23 cellular contexts compared by ENCODE assay signal in the genomic region with DNA sequence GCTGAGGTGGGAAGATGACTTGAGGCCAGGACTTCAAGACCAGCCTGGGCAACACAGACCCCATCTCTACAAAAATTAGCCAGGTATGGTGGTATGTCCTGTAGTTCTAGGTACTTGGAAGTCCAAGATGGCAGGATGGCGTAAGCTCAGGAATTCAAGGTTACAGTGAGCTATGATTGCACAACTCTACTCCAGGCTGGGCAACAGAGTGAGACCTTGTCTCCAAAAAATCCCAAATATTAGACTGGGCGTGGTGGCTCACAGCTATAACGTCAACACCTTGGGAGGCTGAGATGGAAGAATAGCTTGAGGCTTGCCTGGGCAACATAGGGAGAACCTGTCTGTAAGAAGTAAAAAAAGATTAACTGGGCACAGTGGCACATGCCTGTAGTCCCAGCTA.
"Had no signal": no experiment of that assay in that cellular context is flagged by ENCODE, and none has a peak within 500 bp of the region (broad histone marks: within the 10 kb centered on the region; RNA-seq: fewer than 3 reads in every experiment).

No MANE protein-coding gene starts in this region.

- H3K4me3 Mint-ChIP-seq: naive thymus-derived CD8-positive, alpha-beta T cell; neural progenitor cell; stimulated activated effector memory CD8-positive, alpha-beta T cell treated with anti-CD3 and anti-CD28 coated beads, Interleukin-12 subunit alpha, Interleukin-12 subunit beta, amount 100 ng/mL, for 72 hours had no signal

- H3K27me3 Mint-ChIP-seq: naive thymus-derived CD8-positive, alpha-beta T cell had no signal

- H3K4me3 ChIP-seq: coronary artery, heart left ventricle, mucosa of descending colon, neural progenitor cell, ovary, smooth muscle cell, suprapubic skin, tibial artery, upper lobe of right lung had no signal

- H3K27me3 ChIP-seq: heart left ventricle, neural progenitor cell, ovary, suprapubic skin, tibial artery, upper lobe of right lung had no signal

- H3K27ac ChIP-seq: coronary artery, heart left ventricle, neural progenitor cell, ovary, suprapubic skin, tibial artery, upper lobe of right lung had no signal

- H3K9me3 Mint-ChIP-seq: naive thymus-derived CD8-positive, alpha-beta T cell; neural progenitor cell; stimulated activated effector memory CD8-positive, alpha-beta T cell treated with anti-CD3 and anti-CD28 coated beads, Interleukin-12 subunit alpha, Interleukin-12 subunit beta, amount 100 ng/mL, for 72 hours had no signal

- ATAC-seq: esophagus mucosa; heart left ventricle; left lobe of liver; mucosa of descending colon; naive thymus-derived CD8-positive, alpha-beta T cell; right cardiac atrium; stimulated activated effector memory CD8-positive, alpha-beta T cell treated with anti-CD3 and anti-CD28 coated beads, Interleukin-12 subunit alpha, Interleukin-12 subunit beta, amount 100 ng/mL, for 72 hours; stimulated activated naive CD8-positive, alpha-beta T cell treated with anti-CD3 and anti-CD28 coated beads, Interleukin-15, Interleukin-2, amounts not matched to agents 100 U/mL and 50 U/mL, for 24 hours; upper lobe of right lung had no signal

- H3K4me1 ChIP-seq: heart left ventricle, neural progenitor cell, suprapubic skin, tibial artery, upper lobe of right lung had no signal

- H3K9me3 ChIP-seq: heart left ventricle, mucosa of descending colon, ovary, suprapubic skin, tibial artery, upper lobe of right lung had no signal

- H2AFZ ChIP-seq: neural progenitor cell had no signal

- H3K36me3 ChIP-seq: ovary had no signal

- DNase-seq: effector CD8-positive, alpha-beta T cell; heart left ventricle; hypothalamus; kidney glomerular epithelial cell; mucosa of descending colon; naive thymus-derived CD8-positive, alpha-beta T cell; nucleus accumbens; ovary; right cardiac atrium; stimulated activated CD4-positive, alpha-beta T cell treated with anti-CD3 and anti-CD28 coated beads, Interleukin-4, amount 100 ng/mL, for 1 hour; stimulated activated CD8-positive, alpha-beta memory T cell treated with anti-CD3 and anti-CD28 coated beads, Interleukin-4, amount 100 ng/mL, for 48 hours; stimulated activated naive CD8-positive, alpha-beta T cell treated with anti-CD3 and anti-CD28 coated beads, Interleukin-15, Interleukin-2, amounts not matched to agents 100 U/mL and 50 U/mL, for 24 hours; tibial artery; upper lobe of right lung had no signal

- H3K4me1 Mint-ChIP-seq: neural progenitor cell had no signal

- FAIRE-seq: frontal cortex, islet of Langerhans had no signal

- H3K4me2 ChIP-seq: neural progenitor cell, smooth muscle cell had no signal

- H3K9ac ChIP-seq: neural progenitor cell had no signal

- H3K27ac Mint-ChIP-seq: neural progenitor cell; stimulated activated effector memory CD8-positive, alpha-beta T cell treated with anti-CD3 and anti-CD28 coated beads, Interleukin-12 subunit alpha, Interleukin-12 subunit beta, amount 100 ng/mL, for 72 hours had no signal
